ENCODE assay signal across 8 cellular contexts in the genomic region with DNA sequence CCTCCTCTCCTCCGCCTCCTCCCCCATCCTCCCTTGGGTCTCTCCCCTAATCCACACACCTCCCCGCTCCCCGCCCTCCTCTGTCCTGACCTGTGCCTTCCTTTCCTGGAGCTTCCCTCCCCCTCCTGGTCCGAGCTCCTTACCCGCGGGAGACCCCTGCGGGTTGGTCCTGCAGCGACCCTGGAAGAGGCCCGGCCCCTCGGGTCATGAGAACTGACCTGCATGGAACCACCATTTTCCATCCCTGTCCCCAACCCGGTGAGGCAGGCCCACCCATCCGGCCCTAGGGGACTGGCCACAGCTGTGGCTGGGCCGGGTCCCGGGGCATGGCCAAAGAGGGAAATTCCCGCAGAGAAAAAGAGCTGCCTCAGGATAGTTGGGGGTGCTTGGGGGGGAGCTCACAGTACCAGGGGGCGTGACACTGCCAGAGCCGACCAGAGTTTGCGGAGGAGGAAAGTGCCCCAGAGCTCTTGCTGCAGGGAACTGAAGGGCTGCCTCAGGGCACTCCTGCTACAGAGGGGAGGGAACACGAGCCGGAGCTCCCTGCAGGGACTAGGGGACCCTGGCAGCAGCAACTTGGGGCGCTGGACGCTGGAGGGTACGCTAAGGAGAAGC. TPM values are rescaled to one million over a fixed set of nuclear protein-coding genes. Genes with fewer than 3 reads are reported as not detected.
DNase-seq lines count a peak whose midpoint lies in the region; ATAC-seq and TF ChIP-seq lines count a peak whose summit lies in the region.

No MANE protein-coding gene starts in this region.

- H3K27me3 Mint-ChIP-seq in activated naive CD4-positive, alpha-beta T cell treated with anti-CD3 and anti-CD28 coated beads, Interleukin-2, amount 10 ng/mL, durations not matched to agents 7 days and 5 days = peaks cover 94% of the 10 kb centered on the region
- no peaks in the 10 kb centered on the region for H3K27me3 Mint-ChIP-seq in osteocyte (ENCODE audit: unreplicated experiment)

- H3K4me1 ChIP-seq in heart left ventricle = peaks cover 0 to 40% (median 28%) of the 10 kb centered on the region in 12 donors

- no peaks in the 10 kb centered on the region for H3K36me3 Mint-ChIP-seq in activated naive CD4-positive, alpha-beta T cell treated with anti-CD3 and anti-CD28 coated beads, Interleukin-2, amount 10 ng/mL, durations not matched to agents 7 days and 5 days
- peaks cover 12% of the 10 kb centered on the region for H3K36me3 Mint-ChIP-seq in osteocyte (ENCODE audit: unreplicated experiment)

- ATAC-seq in GM19372 (IDR thresholded peaks at IDR 0.05; ENCODE audit: low read depth, unreplicated experiment) = peak; percentile 11
- ATAC-seq in heart left ventricle = peak; percentile 16 to 50 (median 24)

- WGBS in heart left ventricle, 4 donors = 0 to 1% (median 1%) methylated on average over 20 to 23 of the region's 23 CpGs

- intact Hi-C loops in heart left ventricle (cut with DNase I) = loop anchor here in 4 of 10 donors (1.0 to 2.0 kb wide), 5 partner anchors 20 to 34 kb away; no protein-coding TSS in a partner anchor

- H3K4me3 ChIP-seq in heart left ventricle = peak overlapping the region; percentile 68 to 99 (median 82)

- no peaks in the 10 kb centered on the region for H3K9me3 Mint-ChIP-seq in activated naive CD4-positive, alpha-beta T cell treated with anti-CD3 and anti-CD28 coated beads, Interleukin-2, amount 10 ng/mL, durations not matched to agents 7 days and 5 days
- H3K9me3 Mint-ChIP-seq in osteocyte (ENCODE audit: unreplicated experiment) = no peaks in the 10 kb centered on the region

- peaks cover 34% of the 10 kb centered on the region for H3K4me1 Mint-ChIP-seq in activated naive CD4-positive, alpha-beta T cell treated with anti-CD3 and anti-CD28 coated beads, Interleukin-2, amount 10 ng/mL, durations not matched to agents 7 days and 5 days
- H3K4me1 Mint-ChIP-seq in osteocyte (ENCODE audit: unreplicated experiment) = peaks cover 36% of the 10 kb centered on the region

- DNase-seq in DMS153 (lab: John Stamatoyannopoulos, UW) = peak; percentile 26
- peak; percentile 68 to 71 for DNase-seq in Kasumi-1 (lab: John Stamatoyannopoulos, UW)
- no peak for DNase-seq in activated naive CD4-positive, alpha-beta T cell treated with anti-CD3 and anti-CD28 coated beads, Interleukin-2, amount 10 ng/mL, durations not matched to agents 7 days and 5 days
- peak; percentile 61 to 82 (median 70) for DNase-seq in heart left ventricle
- DNase-seq in osteocyte (ENCODE audit: extremely low spot score, unreplicated experiment) = no peak
- no peak for DNase-seq in NCI-H1930 (lab: John Stamatoyannopoulos, UW)
- DNase-seq in NCI-H2081 treated with DMSO at 0.1 percent for 48 hours (lab: John Stamatoyannopoulos, UW) = no peak

- TF ChIP-seq CTCF in heart left ventricle (IDR thresholded peaks at IDR 0.05) (peak in 1 of 12 donors; percentile 12), osteocyte (IDR thresholded peaks at IDR 0.05) (no peak)

- peaks cover 0 to 32% (median 24%) of the 10 kb centered on the region in 9 donors for H3K36me3 ChIP-seq in heart left ventricle

- TF ChIP-seq POLR2A in heart left ventricle (IDR thresholded peaks at IDR 0.05) = no peak

- H3K4me3 Mint-ChIP-seq in activated naive CD4-positive, alpha-beta T cell treated with anti-CD3 and anti-CD28 coated beads, Interleukin-2, amount 10 ng/mL, durations not matched to agents 7 days and 5 days = peak overlapping the region; percentile 42
- peak overlapping the region; percentile 91 for H3K4me3 Mint-ChIP-seq in osteocyte (ENCODE audit: unreplicated experiment)

- no peak overlapping the region for H3K27ac Mint-ChIP-seq in activated naive CD4-positive, alpha-beta T cell treated with anti-CD3 and anti-CD28 coated beads, Interleukin-2, amount 10 ng/mL, durations not matched to agents 7 days and 5 days
- peak overlapping the region; percentile 99 for H3K27ac Mint-ChIP-seq in osteocyte (ENCODE audit: unreplicated experiment)

- no peaks in the 10 kb centered on the region for H3K9me3 ChIP-seq in heart left ventricle

- CTCF ChIA-PET in activated naive CD4-positive, alpha-beta T cell treated with anti-CD3 and anti-CD28 coated beads, Interleukin-2, amount 10 ng/mL, durations not matched to agents 7 days and 5 days (lab: Charles Lee) = interaction anchor here (0.8 to 3.6 kb wide), 9 partner anchors 9 to 56 kb away, joined by 4 to 36 read pairs (median 7); no protein-coding TSS in a partner anchor

- peak overlapping the region; percentile 86 to 99 (median 92) for H3K27ac ChIP-seq in heart left ventricle

- H3K27me3 ChIP-seq in heart left ventricle = peaks cover 0 to 6% (median 0%) of the 10 kb centered on the region in 9 donors

RNA-seq across cellular contexts. Expression of a gene that starts 0.6 kb away (rescaled TPM):
- total RNA-seq in heart left ventricle (10 to 100 TPM; 16.1 to 31.5 (median 18.8) TPM), osteocyte (126 and 139 TPM in 2 replicates)
- 10 to 100 TPM; 15.5 to 18.2 TPM for polyA plus RNA-seq in heart left ventricle

RNA-seq across cellular contexts. Expression of a gene that starts 13.1 kb away (rescaled TPM):
- total RNA-seq in heart left ventricle (not detected), osteocyte (not detected in 2 replicates)
- polyA plus RNA-seq in heart left ventricle = not detected

RNA-seq across cellular contexts. Expression of a gene that starts 27.7 kb away (rescaled TPM):
- total RNA-seq in heart left ventricle = 10 to 100 TPM; 33.9 to 97.9 (median 38.2) TPM
- polyA plus RNA-seq in heart left ventricle = 10 to 100 TPM; 50.0 to 57.4 TPM
- total RNA-seq in osteocyte = 20.5 and 25.2 TPM in 2 replicates

RNA-seq across cellular contexts. Expression of a gene that starts 28.6 kb away (rescaled TPM):
- total RNA-seq in heart left ventricle (not detected), osteocyte (not detected in 2 replicates)
- under 1 TPM in 1 of 2 donors, not detected in 1; 0.04 TPM for polyA plus RNA-seq in heart left ventricle

RNA-seq across cellular contexts. Expression of a gene that starts 30.1 kb away (rescaled TPM):
- total RNA-seq in heart left ventricle (under 1 TPM in 6 of 9 donors, not detected in 3; 0.19 to 0.79 (median 0.36) TPM), osteocyte (1.2 TPM in 2 replicates)
- polyA plus RNA-seq in heart left ventricle = under 1 TPM; 0.29 to 0.57 TPM

Comparison
In these comparisons a context has a peak if more than half of its experiments do, and no peak if none do; other contexts are left out.
1. DNase-seq: peak in DMS153 (single experiment), Kasumi-1 (2 of 2) and heart left ventricle (5 of 5); none in activated naive CD4-positive, alpha-beta T cell treated with anti-CD3 and anti-CD28 coated beads, Interleukin-2, amount 10 ng/mL, durations not matched to agents 7 days and 5 days (single experiment), osteocyte (single experiment), NCI-H1930 (0 of 2) and NCI-H2081 treated with DMSO at 0.1 percent for 48 hours (single experiment).